Comparison of ENCODE assay signal across 16 cellular contexts in the genomic region with DNA sequence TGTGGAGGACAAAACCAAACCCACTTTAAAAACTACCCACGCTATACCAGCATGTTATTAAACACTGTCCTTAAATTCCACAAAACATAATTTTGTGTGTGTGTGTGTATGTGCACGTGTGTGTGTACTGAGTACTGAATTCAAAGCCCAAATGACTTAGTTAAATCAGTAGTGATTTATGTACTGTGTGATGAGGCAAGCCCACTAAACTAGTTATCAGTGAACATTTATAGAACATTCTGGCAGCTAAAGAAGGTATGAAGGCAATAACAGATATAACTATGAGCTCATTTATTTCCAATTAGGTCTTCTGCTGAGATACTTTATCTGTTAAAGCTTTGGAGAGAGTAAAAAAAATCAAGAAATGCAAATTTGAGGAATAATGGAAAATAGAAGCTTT.
"Had no signal": no experiment of that assay in that cellular context is flagged by ENCODE, and none has a peak within 500 bp of the region (broad histone marks: within the 10 kb centered on the region; RNA-seq: fewer than 3 reads in every experiment).

No MANE protein-coding gene starts in this region.

- H3K9me3 ChIP-seq: gastroesophageal sphincter, prostate gland had no signal

- H3K4me3 Mint-ChIP-seq: activated CD4-positive, alpha-beta memory T cell treated with anti-CD3 and anti-CD28 coated beads for 36 hours; activated CD8-positive, alpha-beta memory T cell treated with anti-CD3 and anti-CD28 coated beads, Interleukin-2, amount 10 ng/mL, durations not matched to agents 7 days and 5 days; activated T-cell treated with anti-CD3 and anti-CD28 coated beads, Interleukin-2, amount 50 U/mL, for 24 hours; endodermal cell; natural killer cell treated with Interleukin-12 subunit alpha and Interleukin-12 subunit beta and Interleukin-15 and Interleukin-18, amount 100 ng/mL, for 72 hours; stimulated activated effector memory CD8-positive, alpha-beta T cell treated with anti-CD3 and anti-CD28 coated beads, Interleukin-12 subunit alpha, Interleukin-12 subunit beta, amount 100 ng/mL, for 72 hours had no signal

- DNase-seq: activated CD4-positive, alpha-beta memory T cell treated with anti-CD3 and anti-CD28 coated beads for 36 hours; activated CD8-positive, alpha-beta memory T cell treated with anti-CD3 and anti-CD28 coated beads, Interleukin-2, amount 10 ng/mL, durations not matched to agents 7 days and 5 days; activated effector memory CD4-positive, alpha-beta T cell treated with Interleukin-2 at 50 U/mL for 16 hours; activated naive CD4-positive, alpha-beta T cell treated with anti-CD3 and anti-CD28 coated beads, Interleukin-2, amount 50 U/mL, for 16 hours; activated T-cell treated with anti-CD3 and anti-CD28 coated beads, Interleukin-2, amount 50 U/mL, for 24 hours; dorsolateral prefrontal cortex; endodermal cell; nucleus accumbens; stimulated activated CD4-positive, alpha-beta T cell treated with anti-CD3 and anti-CD28 coated beads, Interleukin-12 subunit alpha, Interleukin-12 subunit beta, amount 100 ng/mL, for 4 hours had no signal

- H3K79me2 ChIP-seq: hepatocyte had no signal

- H3K36me3 ChIP-seq: cardiac muscle cell, prostate gland had no signal

- H3K36me3 Mint-ChIP-seq: activated CD4-positive, alpha-beta memory T cell treated with anti-CD3 and anti-CD28 coated beads for 36 hours; activated CD8-positive, alpha-beta memory T cell treated with anti-CD3 and anti-CD28 coated beads, Interleukin-2, amount 10 ng/mL, durations not matched to agents 7 days and 5 days; natural killer cell treated with Interleukin-12 subunit alpha and Interleukin-12 subunit beta and Interleukin-15 and Interleukin-18, amount 100 ng/mL, for 72 hours; stimulated activated effector memory CD8-positive, alpha-beta T cell treated with anti-CD3 and anti-CD28 coated beads, Interleukin-12 subunit alpha, Interleukin-12 subunit beta, amount 100 ng/mL, for 72 hours had no signal

- H2AFZ ChIP-seq: hepatocyte had no signal

- H3K27ac Mint-ChIP-seq: activated CD4-positive, alpha-beta memory T cell treated with anti-CD3 and anti-CD28 coated beads for 36 hours; activated CD8-positive, alpha-beta memory T cell treated with anti-CD3 and anti-CD28 coated beads, Interleukin-2, amount 10 ng/mL, durations not matched to agents 7 days and 5 days; activated T-cell treated with anti-CD3 and anti-CD28 coated beads, Interleukin-2, amount 50 U/mL, for 24 hours; endodermal cell; natural killer cell treated with Interleukin-12 subunit alpha and Interleukin-12 subunit beta and Interleukin-15 and Interleukin-18, amount 100 ng/mL, for 72 hours; stimulated activated effector memory CD8-positive, alpha-beta T cell treated with anti-CD3 and anti-CD28 coated beads, Interleukin-12 subunit alpha, Interleukin-12 subunit beta, amount 100 ng/mL, for 72 hours had no signal

- H3K27me3 ChIP-seq: cardiac muscle cell, dorsolateral prefrontal cortex, gastroesophageal sphincter, hepatocyte had no signal

- H3K4me1 ChIP-seq: gastroesophageal sphincter, prostate gland had no signal

- H3K9me3 Mint-ChIP-seq: activated CD4-positive, alpha-beta memory T cell treated with anti-CD3 and anti-CD28 coated beads for 36 hours; activated T-cell treated with anti-CD3 and anti-CD28 coated beads, Interleukin-2, amount 50 U/mL, for 24 hours; endodermal cell; natural killer cell treated with Interleukin-12 subunit alpha and Interleukin-12 subunit beta and Interleukin-15 and Interleukin-18, amount 100 ng/mL, for 72 hours; stimulated activated effector memory CD8-positive, alpha-beta T cell treated with anti-CD3 and anti-CD28 coated beads, Interleukin-12 subunit alpha, Interleukin-12 subunit beta, amount 100 ng/mL, for 72 hours had no signal

- H3K27ac ChIP-seq: cardiac muscle cell, dorsolateral prefrontal cortex, gastroesophageal sphincter, hepatocyte, prostate gland, VCaP had no signal

- H3K4me1 Mint-ChIP-seq: activated CD8-positive, alpha-beta memory T cell treated with anti-CD3 and anti-CD28 coated beads, Interleukin-2, amount 10 ng/mL, durations not matched to agents 7 days and 5 days; stimulated activated effector memory CD8-positive, alpha-beta T cell treated with anti-CD3 and anti-CD28 coated beads, Interleukin-12 subunit alpha, Interleukin-12 subunit beta, amount 100 ng/mL, for 72 hours had no signal

- H3K4me3 ChIP-seq: cardiac muscle cell, dorsolateral prefrontal cortex, gastroesophageal sphincter, hepatocyte, prostate gland had no signal

- H3K4me2 ChIP-seq: hepatocyte had no signal
